ENCODE assay signal across 9 cellular contexts in genomic region chr1:153597206-153597605, GRCh38. TPM values are rescaled to one million over a fixed set of nuclear protein-coding genes. Genes with fewer than 3 reads are reported as not detected.
DNase-seq lines count a peak whose midpoint lies in the region; ATAC-seq and TF ChIP-seq lines count a peak whose summit lies in the region.
"Had no signal": no experiment of that assay in that cellular context is flagged by ENCODE, and none has a peak within 500 bp of the region (broad histone marks: within the 10 kb centered on the region; RNA-seq: fewer than 3 reads in every experiment).

No MANE protein-coding gene starts in this region.

- H3K9ac ChIP-seq in skeletal muscle satellite cell (ENCODE audit: low read depth, low read length) = no peak overlapping the region

- H3K9me3 ChIP-seq in adrenal gland (replicated peaks in 1 of 3) = no peaks in the 10 kb centered on the region
- no peaks in the 10 kb centered on the region for H3K9me3 ChIP-seq in skeletal muscle satellite cell (replicated peaks; ENCODE audit: low read length)
- no peaks in the 10 kb centered on the region for H3K9me3 ChIP-seq in right atrium auricular region
- H3K9me3 ChIP-seq: esophagus squamous epithelium had no signal

- peak overlapping the region; percentile 18 for H3K4me2 ChIP-seq in skeletal muscle satellite cell (ENCODE audit: low read length)

- 43 to 61% (median 56%) methylated on average over 6 of the region's 6 CpGs for WGBS in adrenal gland, 4 donors

- TF ChIP-seq POLR2A in adrenal gland (IDR thresholded peaks at IDR 0.05) = no peak

- DNase-seq in SIG-M5 treated with dmso at 0.1 percent for 504 hours (lab: John Stamatoyannopoulos, UW; ENCODE audit: unreplicated experiment) (peak; percentile 31), SIG-M5 (lab: John Stamatoyannopoulos, UW) (no peak), adrenal gland (peak in 6 of 7 donors; percentile 56 to 79 (median 67)), right atrium auricular region (ENCODE audit: low spot score) (no peak)
- DNase-seq: esophagus squamous epithelium, KBM-7 had no signal

- H3K4me1 ChIP-seq in adrenal gland (replicated peaks in 1 of 2) (peaks cover 3 to 5% of the 10 kb centered on the region in 2 donors), skeletal muscle satellite cell (ENCODE audit: control insufficient read depth, insufficient read depth, low read length) (peaks cover 29% of the 10 kb centered on the region), right atrium auricular region (no peaks in the 10 kb centered on the region)

- H3K27me3 ChIP-seq in adrenal gland (no peaks in the 10 kb centered on the region), skeletal muscle satellite cell (ENCODE audit: control insufficient read depth, insufficient read depth, low read length) (no peaks in the 10 kb centered on the region), right atrium auricular region (no peaks in the 10 kb centered on the region)
- H3K27me3 ChIP-seq: esophagus squamous epithelium had no signal

- H3K4me3 ChIP-seq in adrenal gland (no peak overlapping the region), skeletal muscle satellite cell (ENCODE audit: low read length) (no peak overlapping the region), right atrium auricular region (no peak overlapping the region)
- H3K4me3 ChIP-seq: esophagus squamous epithelium had no signal

- intact Hi-C loops in adrenal gland (cut with DNase I) = no loop called here

- ATAC-seq in GM21423 (IDR thresholded peaks at IDR 0.05; ENCODE audit: unreplicated experiment) = no peak

- H3K36me3 ChIP-seq in adrenal gland (replicated peaks in 1 of 2) (no peaks in the 10 kb centered on the region), skeletal muscle satellite cell (ENCODE audit: insufficient read depth, low read length) (peaks cover 6% of the 10 kb centered on the region), right atrium auricular region (no peaks in the 10 kb centered on the region)

- TF ChIP-seq CTCF in adrenal gland (IDR thresholded peaks at IDR 0.05) (no peak), right atrium auricular region (IDR thresholded peaks at IDR 0.05) (no peak)

- H3K27ac ChIP-seq in adrenal gland = peak overlapping the region in 4 of 5 donors; percentile 46 to 70 (median 62)
- no peak overlapping the region for H3K27ac ChIP-seq in right atrium auricular region
- H3K27ac ChIP-seq: esophagus squamous epithelium had no signal

RNA-seq across cellular contexts. Expression of gene S100A16, which starts 15.7 kb away (rescaled TPM):
- total RNA-seq in adrenal gland = 100 to 1,000 TPM in 2 of 8 donors, 10 to 100 TPM in 6; 45.1 to 126 (median 76.2) TPM
- 100 to 1,000 TPM in 1 of 3 donors, 10 to 100 TPM in 2; 61.5 to 128 (median 95.3) TPM for polyA plus RNA-seq in adrenal gland
- 654 and 681 TPM in 2 replicates for total RNA-seq in skeletal muscle satellite cell (2012; rRNA removed)
- 10 to 100 TPM; 62.7 to 85.1 TPM for total RNA-seq in right atrium auricular region

RNA-seq across cellular contexts. Expression of gene S100A14, which starts 18.9 kb away (rescaled TPM):
- under 1 TPM in 3 of 8 donors, not detected in 5; 0.32 to 0.90 (median 0.53) TPM for total RNA-seq in adrenal gland
- 1 to 10 TPM in 1 of 3 donors, under 1 TPM in 1, not detected in 1; 0.88 to 2.2 TPM for polyA plus RNA-seq in adrenal gland
- total RNA-seq in skeletal muscle satellite cell (2012; rRNA removed) = 0.76 and 0.87 TPM in 2 replicates
- 1 to 10 TPM in 1 of 2 donors, under 1 TPM in 1; 0.55 to 2.4 TPM for total RNA-seq in right atrium auricular region
- total RNA-seq: A673 had no signal

RNA-seq across cellular contexts. Expression of gene S100A13, which starts 30.1 kb away (rescaled TPM):
- total RNA-seq in adrenal gland (100 to 1,000 TPM in 6 of 8 donors, 10 to 100 TPM in 2; 57.6 to 289 (median 138) TPM), right atrium auricular region (100 to 1,000 TPM; 114 to 314 TPM)
- polyA plus RNA-seq in adrenal gland = 100 to 1,000 TPM; 185 to 266 (median 235) TPM
- 109 and 142 TPM in 2 replicates for total RNA-seq in skeletal muscle satellite cell (2012; rRNA removed)

RNA-seq across cellular contexts. Expression of gene S100A1, which starts 31.0 kb away (rescaled TPM):
- total RNA-seq in adrenal gland (1 to 10 TPM in 3 of 8 donors, under 1 TPM in 2, not detected in 3; 0.55 to 3.8 (median 1.8) TPM), right atrium auricular region (1,000 to 10,000 TPM in 1 of 2 donors, 100 to 1,000 TPM in 1; 965 to 2,413 TPM)
- polyA plus RNA-seq in adrenal gland = 10 to 100 TPM in 2 of 3 donors, 1 to 10 TPM in 1; 1.1 to 12.3 (median 10.9) TPM
- not detected in 2 replicates for total RNA-seq in skeletal muscle satellite cell (2012; rRNA removed)
- total RNA-seq: A673 had no signal

RNA-seq across cellular contexts. Expression of gene S100A2, which starts 31.6 kb away (rescaled TPM):
- total RNA-seq in adrenal gland (10 to 100 TPM in 1 of 8 donors, 1 to 10 TPM in 5, under 1 TPM in 1, not detected in 1; 0.31 to 44.1 (median 1.3) TPM), right atrium auricular region (not detected)
- polyA plus RNA-seq in adrenal gland = 1 to 10 TPM in 2 of 3 donors, under 1 TPM in 1; 0.48 to 4.2 (median 3.8) TPM
- 2.5 and 3.9 TPM in 2 replicates for total RNA-seq in skeletal muscle satellite cell (2012; rRNA removed)

Comparison
In these comparisons a context has a peak if more than half of its experiments do, and no peak if none do; other contexts are left out.
1. DNase-seq: peak in SIG-M5 treated with dmso at 0.1 percent for 504 hours (single experiment) and adrenal gland (6 of 7); none in SIG-M5 (single experiment) and right atrium auricular region (single experiment).
2. H3K27ac ChIP-seq: peak in adrenal gland (4 of 5); none in right atrium auricular region (0 of 2).